In the genomic region with DNA sequence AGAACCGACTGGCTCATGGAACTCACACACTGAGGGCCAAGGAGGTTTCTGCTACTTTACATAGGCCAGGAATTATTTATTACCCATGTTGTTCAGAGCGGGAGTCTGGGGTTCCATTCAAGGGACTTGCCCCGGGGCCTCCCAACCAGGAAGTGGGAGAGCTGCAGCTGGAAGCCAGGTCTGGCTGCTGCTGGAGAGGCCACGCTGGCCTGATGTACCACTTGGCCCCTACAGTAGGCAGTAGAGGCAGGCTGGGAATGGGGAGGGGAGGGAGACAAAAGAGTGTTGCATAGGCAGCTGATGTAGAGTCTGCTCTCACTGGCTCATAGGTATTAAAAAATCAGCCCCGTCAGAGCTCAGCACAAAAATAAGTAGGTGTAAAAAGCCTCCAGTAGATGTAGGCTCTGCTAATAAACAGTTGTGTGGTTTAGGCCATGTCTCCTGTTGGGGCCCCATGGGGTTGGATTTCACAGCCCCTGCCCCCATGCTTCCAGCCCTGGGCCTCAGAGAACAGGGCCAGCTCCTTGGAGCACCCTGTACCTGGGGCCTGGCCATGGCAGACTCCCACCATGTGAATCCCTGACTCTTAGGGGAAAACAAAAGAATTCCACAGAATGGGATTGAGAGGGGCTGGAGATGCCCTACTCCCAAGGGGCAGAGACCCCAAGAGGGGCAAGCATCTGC, we compare ENCODE assay signal across 11 cellular contexts. TPM values are rescaled to one million over a fixed set of nuclear protein-coding genes. Genes with fewer than 3 reads are reported as not detected.
A peak's percentile ranks its signal among the peaks of the same experiment; 100 is the strongest.
DNase-seq lines count a peak whose midpoint lies in the region; ATAC-seq and TF ChIP-seq lines count a peak whose summit lies in the region.
"Had no signal": no experiment of that assay in that cellular context is flagged by ENCODE, and none has a peak within 500 bp of the region (broad histone marks: within the 10 kb centered on the region; RNA-seq: fewer than 3 reads in every experiment).

No MANE protein-coding gene starts in this region.

- TF ChIP-seq POLR2A in transverse colon (IDR thresholded peaks at IDR 0.05), result no peak

- WGBS in right cardiac atrium, result 67% methylated on average over 5 of the region's 5 CpGs
- WGBS in transverse colon (ENCODE audit: low coverage in 1 of 2), 2 donors, result 37 to 100% methylated on average over 1 to 5 of the region's 5 CpGs

- DNase-seq in cardiac muscle cell (ENCODE audit: low read depth in 1 of 2, low spot score in 1 of 2) (peak in 1 of 2 donors; percentile 35), right cardiac atrium (no peak), RPMI7951 (ENCODE audit: low read depth) (peak; percentile 38), glutamatergic neuron (peak; percentile 6), transverse colon (peak; percentile 19), amygdala (lab: John Stamatoyannopoulos, UW) (no peak), AG08395 (ENCODE audit: low spot score) (no peak), NCI-H1417 treated with DMSO at 0.1 percent for 48 hours (lab: John Stamatoyannopoulos, UW) (no peak)
- DNase-seq: activated CD4-positive, CD25-positive, alpha-beta regulatory T cell treated with anti-CD3 and anti-CD28 coated beads, Interleukin-2, amount 50 U/mL, for 72 hours; natural killer cell; stimulated activated CD4-positive, alpha-beta T cell treated with anti-CD3 and anti-CD28 coated beads, Interleukin-4, amount 100 ng/mL, for 4 hours had no signal

- peak overlapping the region; percentile 75 for H3K27ac Mint-ChIP-seq in glutamatergic neuron (ENCODE audit: unreplicated experiment)
- H3K27ac Mint-ChIP-seq: natural killer cell had no signal

- intact Hi-C loops in right cardiac atrium (cut with DNase I) (no loop called here), transverse colon (cut with DNase I; ENCODE audit: low total_unique reads) (no loop called here)

- peaks cover 8% of the 10 kb centered on the region for H3K27me3 Mint-ChIP-seq in glutamatergic neuron (ENCODE audit: unreplicated experiment)

- H3K36me3 ChIP-seq in cardiac muscle cell, result no peaks in the 10 kb centered on the region
- no peaks in the 10 kb centered on the region for H3K36me3 ChIP-seq in transverse colon

- H3K4me1 ChIP-seq in cardiac muscle cell (ENCODE audit: low read depth) (peaks cover 9% of the 10 kb centered on the region), right cardiac atrium (ENCODE audit: control insufficient read depth, insufficient read depth, low read length) (no peaks in the 10 kb centered on the region), transverse colon (no peaks in the 10 kb centered on the region)

- no peak for TF ChIP-seq EP300 in transverse colon (IDR thresholded peaks at IDR 0.05; ENCODE audit: low read depth)

- H3K9me3 ChIP-seq in cardiac muscle cell (ENCODE audit: low read depth) (no peaks in the 10 kb centered on the region), right cardiac atrium (ENCODE audit: control insufficient read depth, low read length) (no peaks in the 10 kb centered on the region), transverse colon (no peaks in the 10 kb centered on the region)

- H3K4me3 Mint-ChIP-seq in glutamatergic neuron (ENCODE audit: unreplicated experiment), result peak overlapping the region; percentile 38
- H3K4me3 Mint-ChIP-seq: natural killer cell had no signal

- peaks cover 54% of the 10 kb centered on the region for H3K4me1 Mint-ChIP-seq in glutamatergic neuron (ENCODE audit: low read depth, unreplicated experiment)

- peaks cover 7% of the 10 kb centered on the region for H3K9me3 Mint-ChIP-seq in glutamatergic neuron (ENCODE audit: unreplicated experiment)
- H3K9me3 Mint-ChIP-seq: natural killer cell had no signal

- H3K27me3 ChIP-seq in cardiac muscle cell, result no peaks in the 10 kb centered on the region
- H3K27me3 ChIP-seq in right cardiac atrium (ENCODE audit: control insufficient read depth, insufficient read depth), result no peaks in the 10 kb centered on the region
- H3K27me3 ChIP-seq in transverse colon, result no peaks in the 10 kb centered on the region

- no peaks in the 10 kb centered on the region for H3K36me3 Mint-ChIP-seq in glutamatergic neuron (ENCODE audit: unreplicated experiment)
- H3K36me3 Mint-ChIP-seq: natural killer cell had no signal

- H3K27ac ChIP-seq in cardiac muscle cell, result no peak overlapping the region
- H3K27ac ChIP-seq in right cardiac atrium (ENCODE audit: low read length), result no peak overlapping the region
- H3K27ac ChIP-seq in transverse colon, result no peak overlapping the region

- TF ChIP-seq CTCF in cardiac muscle cell (IDR thresholded peaks at IDR 0.05; ENCODE audit: low read depth, low read length) (peak; percentile 18), glutamatergic neuron (IDR thresholded peaks at IDR 0.05; ENCODE audit: partially characterized antibody, unreplicated experiment) (no peak), transverse colon (IDR thresholded peaks at IDR 0.05) (no peak)

- no peak for ATAC-seq in right cardiac atrium
- ATAC-seq: natural killer cell had no signal

- in situ Hi-C loops in transverse colon (cut with MboI; ENCODE audit: low pct_ligation_motif_present in 1 of 4, low pct_unique_long_range_greater_than_20kb in 1 of 4, low sequenced_read_pairs in 3 of 4), result no loop called here

- H3K4me3 ChIP-seq in cardiac muscle cell (no peak overlapping the region), right cardiac atrium (ENCODE audit: low read length) (no peak overlapping the region), transverse colon (no peak overlapping the region)

RNA-seq across cellular contexts. Expression of gene LRP8, which starts 11.7 kb away (rescaled TPM):
- 7.0 and 9.7 TPM in 2 replicates for total RNA-seq in cardiac muscle cell
- polyA plus RNA-seq in cardiac muscle cell, result 5.4 and 9.0 TPM in 2 replicates
- 1 to 10 TPM; 1.3 to 2.6 (median 1.9) TPM for total RNA-seq in right cardiac atrium
- 0.27 TPM for polyA plus RNA-seq in right cardiac atrium
- 35.4 and 39.2 TPM in 2 replicates for total RNA-seq in RPMI7951 (2014; rRNA removed; shearing (Covaris generic))
- 57.9 TPM for total RNA-seq in glutamatergic neuron (ENCODE audit: unreplicated experiment)
- 10 to 100 TPM in 1 of 4 donors, 1 to 10 TPM in 1, under 1 TPM in 2; 0.37 to 10.7 (median 1.4) TPM for total RNA-seq in transverse colon

Comparison
In these comparisons a context has a peak if more than half of its experiments do, and no peak if none do; other contexts are left out.
1. DNase-seq: peak in RPMI7951 (single experiment), glutamatergic neuron (single experiment) and transverse colon (single experiment); none in right cardiac atrium (0 of 3), amygdala (0 of 56), AG08395 (single experiment) and NCI-H1417 treated with DMSO at 0.1 percent for 48 hours (single experiment).